In the genomic region with DNA sequence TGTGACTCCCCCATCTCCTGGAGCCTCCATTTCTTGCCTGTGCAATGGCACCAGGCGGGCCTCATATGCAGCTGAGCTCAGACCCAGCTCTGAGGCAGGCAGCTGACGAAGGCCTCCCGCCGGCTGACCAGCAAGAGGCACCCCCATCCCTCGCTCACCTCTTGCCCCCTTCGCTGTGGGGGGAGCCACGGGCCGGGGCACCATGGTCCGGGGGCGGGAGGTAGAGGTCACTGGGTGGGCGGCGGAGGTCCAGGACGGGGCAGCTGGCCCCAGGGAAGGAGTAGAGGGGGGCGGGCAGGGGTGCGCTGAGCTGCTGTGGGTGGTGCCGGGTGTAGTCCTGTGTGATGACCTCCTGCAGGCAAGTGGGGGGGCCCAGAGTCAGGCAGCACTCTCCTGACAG, we compare ENCODE assay signal across 36 cellular contexts. TPM values are rescaled to one million over a fixed set of nuclear protein-coding genes. Genes with fewer than 3 reads are reported as not detected.
"Had no signal": no experiment of that assay in that cellular context is flagged by ENCODE, and none has a peak within 500 bp of the region (broad histone marks: within the 10 kb centered on the region; RNA-seq: fewer than 3 reads in every experiment).

No MANE protein-coding gene starts in this region.

- ATAC-seq: activated CD8-positive, alpha-beta T cell treated with anti-CD3 and anti-CD28 coated beads for 36 hours; activated naive CD4-positive, alpha-beta T cell treated with anti-CD3 and anti-CD28 coated beads, Interleukin-2, amount 50 U/mL, for 72 hours; activated T-cell treated with anti-CD3 and anti-CD28 coated beads, Interleukin-2, amount 50 U/mL, for 4 hours; activated T-helper 17 cell treated with anti-CD3 and anti-CD28 coated beads, Interleukin-2, amount 50 U/mL, for 72 hours had no signal

- H3K27me3 ChIP-seq: adrenal gland, cardiac muscle cell had no signal

- H3K27me3 Mint-ChIP-seq: activated B cell treated with CpG ODN at 0.5 μM for 24 hours; activated CD4-positive, alpha-beta memory T cell treated with anti-CD3 and anti-CD28 coated beads for 36 hours; activated CD4-positive, alpha-beta T cell treated with anti-CD3 and anti-CD28 coated beads, Interleukin-2, amount 10 ng/mL, durations not matched to agents 24 days and 14 days; activated CD8-positive, alpha-beta T cell treated with anti-CD3 and anti-CD28 coated beads for 36 hours; activated naive CD8-positive, alpha-beta T cell treated with anti-CD3 and anti-CD28 coated beads for 36 hours; activated T-helper 17 cell treated with anti-CD3 and anti-CD28 coated beads, Interleukin-2, amount 50 U/mL, for 72 hours; brain; central memory CD8-positive, alpha-beta T cell; T-cell had no signal

- H3K9me3 ChIP-seq: adrenal gland had no signal

- DNase-seq: activated B cell treated with CpG ODN at 0.5 μM for 24 hours; activated CD4-positive, alpha-beta memory T cell treated with anti-CD3 and anti-CD28 coated beads for 36 hours; activated CD4-positive, alpha-beta T cell treated with anti-CD3 and anti-CD28 coated beads for 4 hours; activated CD4-positive, alpha-beta T cell treated with anti-CD3 and anti-CD28 coated beads, Interleukin-2, amount 10 ng/mL, durations not matched to agents 24 days and 14 days; activated CD4-positive, alpha-beta T cell treated with anti-CD3 and anti-CD28 coated beads, Interleukin-2, amount 50 U/mL, for 1 hour; activated CD4-positive, alpha-beta T cell treated with anti-CD3 and anti-CD28 coated beads, Interleukin-2, amount 50 U/mL, for 4 hours; activated CD4-positive, CD25-positive, alpha-beta regulatory T cell treated with anti-CD3 and anti-CD28 coated beads, Interleukin-2, amount 50 U/mL, for 72 hours; activated CD8-positive, alpha-beta memory T cell treated with anti-CD3 and anti-CD28 coated beads, Interleukin-2, amount 50 U/mL, for 4 hours; activated CD8-positive, alpha-beta T cell treated with anti-CD3 and anti-CD28 coated beads for 36 hours; activated effector memory CD4-positive, alpha-beta T cell treated with anti-CD3 and anti-CD28 coated beads, Interleukin-2, amount 50 U/mL, for 16 hours; activated gamma-delta T cell treated with Interleukin-2 at 50 U/mL for 16 hours; activated naive CD4-positive, alpha-beta T cell; activated naive CD4-positive, alpha-beta T cell treated with anti-CD3 and anti-CD28 coated beads for 36 hours; activated naive CD4-positive, alpha-beta T cell treated with anti-CD3 and anti-CD28 coated beads, Interleukin-2, amount 50 U/mL, for 16 hours; activated naive CD8-positive, alpha-beta T cell treated with anti-CD3 and anti-CD28 coated beads for 36 hours; activated T-cell treated with anti-CD3 and anti-CD28 coated beads for 4 hours; activated T-cell treated with anti-CD3 and anti-CD28 coated beads, Interleukin-2, amount 50 U/mL, for 1 hour; activated T-cell treated with anti-CD3 and anti-CD28 coated beads, Interleukin-2, amount 50 U/mL, for 4 hours; activated T-cell treated with anti-CD3 and anti-CD28 coated beads, Interleukin-2, amount 50 U/mL, for 72 hours; adrenal gland; amniotic stem cell; aorta; T-cell; T-helper 9 cell had no signal

- H3K4me3 ChIP-seq: adrenal gland, cardiac muscle cell had no signal

- FAIRE-seq: bronchial epithelial cell, TTC549 had no signal

- H3K4me1 Mint-ChIP-seq: activated B cell treated with CpG ODN at 0.5 μM for 24 hours; activated naive CD8-positive, alpha-beta T cell treated with anti-CD3 and anti-CD28 coated beads for 36 hours; activated T-helper 17 cell treated with anti-CD3 and anti-CD28 coated beads, Interleukin-2, amount 50 U/mL, for 72 hours; central memory CD8-positive, alpha-beta T cell; T-cell had no signal

- H3K4me3 Mint-ChIP-seq: activated B cell treated with CpG ODN at 0.5 μM for 24 hours; activated CD4-positive, alpha-beta memory T cell treated with anti-CD3 and anti-CD28 coated beads for 36 hours; activated CD4-positive, alpha-beta T cell treated with anti-CD3 and anti-CD28 coated beads, Interleukin-2, amount 10 ng/mL, durations not matched to agents 24 days and 14 days; activated CD8-positive, alpha-beta T cell treated with anti-CD3 and anti-CD28 coated beads for 36 hours; activated naive CD4-positive, alpha-beta T cell treated with anti-CD3 and anti-CD28 coated beads for 36 hours; activated naive CD8-positive, alpha-beta T cell treated with anti-CD3 and anti-CD28 coated beads for 36 hours; activated T-cell treated with anti-CD3 and anti-CD28 coated beads, Interleukin-2, amount 50 U/mL, for 4 hours; activated T-cell treated with anti-CD3 and anti-CD28 coated beads, Interleukin-2, amount 50 U/mL, for 72 hours; activated T-helper 1 cell treated with anti-CD3 and anti-CD28 coated beads, Interleukin-12 subunit alpha, Interleukin-12 subunit beta, Interleukin-2, Interleukin-4 antibody, amounts not matched to agents 30 ng/mL and 10 ng/mL and 1 ng/mL, durations not matched to agents 14 hours and 24 hours and 36 hours; activated T-helper 17 cell treated with anti-CD3 and anti-CD28 coated beads, Interleukin-2, amount 50 U/mL, for 72 hours; brain; central memory CD8-positive, alpha-beta T cell; T-cell; T-helper 1 cell treated with Interleukin-12 subunit alpha and Interleukin-12 subunit beta and Interleukin-4 antibody, amounts not matched to agents 30 μg/mL and 1 μg/mL, for 36 hours; T-helper 2 cell treated with Interferon-gamma antibody and Interleukin-4, amounts not matched to agents 5 μg/mL and 100 μg/mL, for 36 hours had no signal

- H3K27ac Mint-ChIP-seq: activated B cell treated with CpG ODN at 0.5 μM for 24 hours; activated CD4-positive, alpha-beta memory T cell treated with anti-CD3 and anti-CD28 coated beads for 36 hours; activated CD4-positive, alpha-beta T cell treated with anti-CD3 and anti-CD28 coated beads, Interleukin-2, amount 10 ng/mL, durations not matched to agents 24 days and 14 days; activated CD8-positive, alpha-beta T cell treated with anti-CD3 and anti-CD28 coated beads for 36 hours; activated naive CD4-positive, alpha-beta T cell treated with anti-CD3 and anti-CD28 coated beads for 36 hours; activated naive CD8-positive, alpha-beta T cell treated with anti-CD3 and anti-CD28 coated beads for 36 hours; activated T-cell treated with anti-CD3 and anti-CD28 coated beads, Interleukin-2, amount 50 U/mL, for 72 hours; activated T-helper 1 cell treated with anti-CD3 and anti-CD28 coated beads, Interleukin-12 subunit alpha, Interleukin-12 subunit beta, Interleukin-2, Interleukin-4 antibody, amounts not matched to agents 30 ng/mL and 10 ng/mL and 1 ng/mL, durations not matched to agents 14 hours and 24 hours and 36 hours; activated T-helper 17 cell treated with anti-CD3 and anti-CD28 coated beads, Interleukin-2, amount 50 U/mL, for 72 hours; brain; T-cell; T-helper 1 cell treated with Interleukin-12 subunit alpha and Interleukin-12 subunit beta and Interleukin-4 antibody, amounts not matched to agents 30 μg/mL and 1 μg/mL, for 36 hours; T-helper 2 cell treated with Interferon-gamma antibody and Interleukin-4, amounts not matched to agents 5 μg/mL and 100 μg/mL, for 36 hours had no signal

- H3K4me1 ChIP-seq: adrenal gland had no signal

- H3K9me3 Mint-ChIP-seq: activated B cell treated with CpG ODN at 0.5 μM for 24 hours; activated CD4-positive, alpha-beta memory T cell treated with anti-CD3 and anti-CD28 coated beads for 36 hours; activated CD4-positive, alpha-beta T cell treated with anti-CD3 and anti-CD28 coated beads, Interleukin-2, amount 10 ng/mL, durations not matched to agents 24 days and 14 days; activated CD8-positive, alpha-beta T cell treated with anti-CD3 and anti-CD28 coated beads for 36 hours; activated naive CD4-positive, alpha-beta T cell treated with anti-CD3 and anti-CD28 coated beads for 36 hours; activated naive CD4-positive, alpha-beta T cell treated with anti-CD3 and anti-CD28 coated beads, Interleukin-2, amount 50 U/mL, for 72 hours; activated naive CD8-positive, alpha-beta T cell treated with anti-CD3 and anti-CD28 coated beads for 36 hours; activated T-cell treated with anti-CD3 and anti-CD28 coated beads, Interleukin-2, amount 50 U/mL, for 4 hours; activated T-cell treated with anti-CD3 and anti-CD28 coated beads, Interleukin-2, amount 50 U/mL, for 72 hours; activated T-helper 1 cell treated with anti-CD3 and anti-CD28 coated beads, Interleukin-12 subunit alpha, Interleukin-12 subunit beta, Interleukin-2, Interleukin-4 antibody, amounts not matched to agents 30 ng/mL and 10 ng/mL and 1 ng/mL, durations not matched to agents 14 hours and 24 hours and 36 hours; activated T-helper 17 cell treated with anti-CD3 and anti-CD28 coated beads, Interleukin-2, amount 50 U/mL, for 72 hours; brain; central memory CD8-positive, alpha-beta T cell; T-cell; T-helper 1 cell treated with Interleukin-12 subunit alpha and Interleukin-12 subunit beta and Interleukin-4 antibody, amounts not matched to agents 30 μg/mL and 1 μg/mL, for 36 hours; T-helper 2 cell treated with Interferon-gamma antibody and Interleukin-4, amounts not matched to agents 5 μg/mL and 100 μg/mL, for 36 hours had no signal

- H3K27ac ChIP-seq: adrenal gland, cardiac muscle cell, VCaP had no signal

RNA-seq across cellular contexts. Expression of a gene that starts 39.4 kb away (rescaled TPM):
- total RNA-seq: activated B cell treated with CpG ODN at 0.5 μM for 24 hours; activated CD4-positive, alpha-beta memory T cell treated with anti-CD3 and anti-CD28 coated beads for 36 hours; activated CD4-positive, alpha-beta T cell treated with anti-CD3 and anti-CD28 coated beads, Interleukin-2, amount 10 ng/mL, durations not matched to agents 24 days and 14 days; activated CD8-positive, alpha-beta memory T cell treated with anti-CD3 and anti-CD28 coated beads for 36 hours; activated CD8-positive, alpha-beta T cell treated with anti-CD3 and anti-CD28 coated beads for 36 hours; activated naive CD4-positive, alpha-beta T cell treated with anti-CD3 and anti-CD28 coated beads for 36 hours; activated naive CD8-positive, alpha-beta T cell treated with anti-CD3 and anti-CD28 coated beads for 36 hours; activated T-cell treated with anti-CD3 and anti-CD28 coated beads, Interleukin-2, amount 50 U/mL, for 4 hours; activated T-cell treated with anti-CD3 and anti-CD28 coated beads, Interleukin-2, amount 50 U/mL, for 72 hours; activated T-helper 1 cell treated with anti-CD3 and anti-CD28 coated beads, Interleukin-12 subunit alpha, Interleukin-12 subunit beta, Interleukin-2, Interleukin-4 antibody, amounts not matched to agents 30 ng/mL and 10 ng/mL and 1 ng/mL, durations not matched to agents 14 hours and 24 hours and 36 hours; activated T-helper 17 cell treated with anti-CD3 and anti-CD28 coated beads, Interleukin-2, amount 50 U/mL, for 72 hours; bronchial epithelial cell; T-cell had no signal
